In the genomic region with DNA sequence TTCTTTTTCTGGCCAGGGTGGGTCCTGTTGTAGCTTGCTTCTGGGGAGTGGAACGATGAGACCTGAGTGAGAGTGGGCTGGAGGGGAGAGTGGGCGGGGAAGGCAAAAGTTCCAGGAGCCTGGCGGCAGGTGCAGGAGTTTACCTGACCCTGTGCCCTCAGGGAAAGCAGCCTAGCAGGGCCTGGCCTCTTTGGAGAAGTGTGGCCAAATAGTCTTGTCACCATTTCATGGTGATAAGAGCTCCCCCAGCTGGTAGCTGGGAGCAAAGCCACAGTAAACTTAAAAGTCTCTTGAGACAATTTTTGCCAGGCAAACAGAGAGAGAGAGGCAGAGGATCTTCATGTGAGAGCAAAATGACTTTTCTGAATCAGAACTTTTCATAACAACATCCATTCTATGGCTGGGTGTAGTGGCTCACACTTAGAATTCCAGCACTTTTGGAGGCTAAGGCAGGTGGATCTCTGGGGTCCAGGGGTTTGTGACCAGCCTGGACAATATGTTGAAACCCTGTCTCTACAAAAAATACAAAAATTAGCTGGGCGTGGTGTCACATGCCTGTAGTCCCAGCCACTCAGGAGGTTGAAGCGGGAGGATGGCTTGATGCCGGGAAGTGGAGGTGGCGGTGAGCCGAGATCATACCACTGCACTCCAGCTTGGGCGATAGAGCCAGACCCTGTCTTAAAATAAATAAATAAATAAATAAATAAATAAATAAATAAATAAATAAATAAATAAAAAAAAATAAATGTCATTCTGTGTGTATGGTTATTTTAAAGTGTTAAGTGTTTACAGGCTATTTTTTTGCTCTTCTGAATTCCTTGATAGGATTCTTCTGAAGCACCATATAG, we compare ENCODE assay signal across 8 cellular contexts.
DNase-seq lines count a peak whose midpoint lies in the region; ATAC-seq and TF ChIP-seq lines count a peak whose summit lies in the region.

No MANE protein-coding gene starts in this region.

- no peaks in the 10 kb centered on the region for H3K79me2 ChIP-seq in DND-41 (ENCODE audit: insufficient read depth, low read length)
- H3K79me2 ChIP-seq in H9 (ENCODE audit: insufficient read depth, low read length): no peaks in the 10 kb centered on the region
- no peaks in the 10 kb centered on the region for H3K79me2 ChIP-seq in SK-N-SH (ENCODE audit: insufficient read depth)

- no peaks in the 10 kb centered on the region for H3K27me3 Mint-ChIP-seq in H9 (ENCODE audit: low read depth)
- H3K27me3 Mint-ChIP-seq in activated naive CD4-positive, alpha-beta T cell treated with anti-CD3 and anti-CD28 coated beads, Interleukin-2, amount 10 ng/mL, durations not matched to agents 7 days and 5 days: no peaks in the 10 kb centered on the region

- no peak overlapping the region for H4K5ac ChIP-seq in H9 (ENCODE audit: insufficient read length, low read depth, low read length)

- DNase-seq in DND-41: peak; percentile 65
- peak; percentile 85 for DNase-seq in H9
- DNase-seq in NCI-H1092 (lab: John Stamatoyannopoulos, UW): peak; percentile 74
- peak; percentile 48 for DNase-seq in SK-N-SH
- DNase-seq in activated naive CD4-positive, alpha-beta T cell treated with anti-CD3 and anti-CD28 coated beads, Interleukin-2, amount 10 ng/mL, durations not matched to agents 7 days and 5 days: peak; percentile 81
- peak; percentile 79 for DNase-seq in glomerular visceral epithelial cell (ENCODE audit: extremely low spot score)
- DNase-seq in posterior cingulate gyrus: peak in 9 of 10 donors; percentile 18 to 86 (median 57)
- DNase-seq in ureter (ENCODE audit: low spot score): peak; percentile 75

- H3K9ac ChIP-seq in DND-41 (ENCODE audit: low read depth, low read length) (no peak overlapping the region), H9 (ENCODE audit: extremely low read depth, insufficient read length, low read length) (no peak overlapping the region), SK-N-SH (no peak overlapping the region)

- no peak overlapping the region for H3K56ac ChIP-seq in H9 (ENCODE audit: insufficient read length, low read depth, low read length)

- no peak overlapping the region for H3K23ac ChIP-seq in H9 (ENCODE audit: insufficient read length, low read depth, low read length)

- H3K4me3 ChIP-seq in DND-41 (ENCODE audit: low read depth in 1 of 2, low read length in 2 of 2) (no peak overlapping the region), SK-N-SH (ENCODE audit: low read depth in 2 of 2, low read length in 1 of 2) (peak overlapping the region in 1 of 2 experiments; percentile 16; a peak in 1 of 4 replicates)

- WGBS in H9 (ENCODE audit: extremely low coverage, insufficient read length, low lambda C conversion rate): no CpG with 5 or more reads among the region's 9 CpGs
- WGBS in SK-N-SH (ENCODE audit: low lambda C conversion rate): 69% methylated on average over 9 of the region's 9 CpGs

- CTCF ChIA-PET in SK-N-SH (lab: Yijun Ruan, JAX): interaction anchor here (0.6 to 8.6 kb wide), 61 partner anchors 9 to 502 kb away, joined by 3 to 151 read pairs (median 4); a partner anchor contains a TSS
- CTCF ChIA-PET in activated naive CD4-positive, alpha-beta T cell treated with anti-CD3 and anti-CD28 coated beads, Interleukin-2, amount 10 ng/mL, durations not matched to agents 7 days and 5 days (lab: Charles Lee): interaction anchor here (0.6 to 6.9 kb wide), 39 partner anchors 10 to 452 kb away, joined by 3 to 90 read pairs (median 4); a partner anchor contains a TSS

- TF ChIP-seq CTCF in DND-41 (IDR thresholded peaks at IDR 0.05; ENCODE audit: borderline replicate concordance, extremely low read depth, low read length, poor library complexity, severe bottlenecking) (peak; percentile 89), H9 (conservative IDR thresholded peaks at IDR 0.05) (peak; percentile 92), SK-N-SH (IDR thresholded peaks at IDR 0.05) (peak; percentile 86)

- H4K20me1 ChIP-seq in DND-41 (ENCODE audit: insufficient read depth, low read length) (no peaks in the 10 kb centered on the region), H9 (ENCODE audit: control insufficient read depth, insufficient read depth, insufficient read length) (no peaks in the 10 kb centered on the region), SK-N-SH (ENCODE audit: insufficient read depth) (no peaks in the 10 kb centered on the region)

- H2AK5ac ChIP-seq in H9 (ENCODE audit: insufficient read length, low read length): no peak overlapping the region

- H2AFZ ChIP-seq in DND-41 (ENCODE audit: low read depth, low read length): no peak overlapping the region
- no peak overlapping the region for H2AFZ ChIP-seq in H9 (ENCODE audit: low read length)
- peak overlapping the region; percentile 7; the same call in 1 of the 2 replicates for H2AFZ ChIP-seq in SK-N-SH (ENCODE audit: low read depth)

- H2BK20ac ChIP-seq in H9 (ENCODE audit: low read depth, low read length, poor library complexity, severe bottlenecking): no peak overlapping the region

- POLR2A ChIA-PET in SK-N-SH (lab: Yijun Ruan, JAX): interaction anchor here (0.5 to 2.9 kb wide), 4 partner anchors 211 to 334 kb away, joined by 3 to 12 read pairs (median 4); a partner anchor contains a TSS

- H3K4me1 ChIP-seq in DND-41 (ENCODE audit: insufficient read depth, low read length) (no peaks in the 10 kb centered on the region), H9 (ENCODE audit: insufficient read depth, low read length) (no peaks in the 10 kb centered on the region), SK-N-SH (ENCODE audit: control insufficient read depth in 1 of 2, insufficient read depth in 2 of 2, low read depth in 1 of 2, low read length in 1 of 2) (peaks cover 0 to 11% of the 10 kb centered on the region in 2 experiments; a peak in 2 of 4 replicates)

- H3K9me3 ChIP-seq in DND-41 (ENCODE audit: insufficient read depth, low read length, severe bottlenecking): no peaks in the 10 kb centered on the region
- H3K9me3 ChIP-seq in H9 (ENCODE audit: control insufficient read depth, low read depth, low read length): no peaks in the 10 kb centered on the region
- H3K9me3 ChIP-seq in SK-N-SH: no peaks in the 10 kb centered on the region

- H3K9me2 ChIP-seq in SK-N-SH: no peaks in the 10 kb centered on the region

- H3K14ac ChIP-seq in H9 (ENCODE audit: insufficient read depth, low read length): no peak overlapping the region

- no peak for TF ChIP-seq EP300 in SK-N-SH (IDR thresholded peaks at IDR 0.05; ENCODE audit: borderline replicate concordance in 1 of 2, low read depth in 1 of 2, low read length in 1 of 2)

- H3K4me3 Mint-ChIP-seq in H9: no peak overlapping the region
- H3K4me3 Mint-ChIP-seq in activated naive CD4-positive, alpha-beta T cell treated with anti-CD3 and anti-CD28 coated beads, Interleukin-2, amount 10 ng/mL, durations not matched to agents 7 days and 5 days: no peak overlapping the region

- H2BK120ac ChIP-seq in H9 (ENCODE audit: low read depth, low read length, poor library complexity, severe bottlenecking): no peak overlapping the region

- no peaks in the 10 kb centered on the region for H3K36me3 ChIP-seq in DND-41 (ENCODE audit: insufficient read depth, low read length)
- H3K36me3 ChIP-seq in SK-N-SH (replicated peaks in 1 of 2; ENCODE audit: control insufficient read depth in 1 of 2, insufficient read depth in 2 of 2, low read length in 1 of 2): no peaks in the 10 kb centered on the region

- H3K4me1 Mint-ChIP-seq in H9: peaks cover 10 to 12% of the 10 kb centered on the region in 2 experiments
- H3K4me1 Mint-ChIP-seq in activated naive CD4-positive, alpha-beta T cell treated with anti-CD3 and anti-CD28 coated beads, Interleukin-2, amount 10 ng/mL, durations not matched to agents 7 days and 5 days: peaks cover 7% of the 10 kb centered on the region

- intact Hi-C loops in posterior cingulate gyrus (cut with DNase I): loop anchor here (5.0 kb wide), 1 partner anchor 213 kb away; a partner anchor contains a TSS

- H4K91ac ChIP-seq in H9 (ENCODE audit: insufficient read length, low read depth, low read length): no peak overlapping the region

- H2BK5ac ChIP-seq in H9 (ENCODE audit: insufficient read length, low read length): no peak overlapping the region

- no peaks in the 10 kb centered on the region for H3K79me1 ChIP-seq in H9 (ENCODE audit: insufficient read depth, low read depth, low read length, poor library complexity, severe bottlenecking)

- no peak overlapping the region for H2BK12ac ChIP-seq in H9 (ENCODE audit: insufficient read length, low read depth, low read length)

- H3K27ac Mint-ChIP-seq in H9: peak overlapping the region in 2 of 3 experiments; percentile 49 to 60; a peak in 2 of 7 replicates
- no peak overlapping the region for H3K27ac Mint-ChIP-seq in activated naive CD4-positive, alpha-beta T cell treated with anti-CD3 and anti-CD28 coated beads, Interleukin-2, amount 10 ng/mL, durations not matched to agents 7 days and 5 days

- peaks cover 0 to 12% (median 0%) of the 10 kb centered on the region in 3 experiments; a peak in 4 of 7 replicates for H3K36me3 Mint-ChIP-seq in H9 (ENCODE audit: insufficient read depth in 1 of 3, low read depth in 3 of 3)
- H3K36me3 Mint-ChIP-seq in activated naive CD4-positive, alpha-beta T cell treated with anti-CD3 and anti-CD28 coated beads, Interleukin-2, amount 10 ng/mL, durations not matched to agents 7 days and 5 days: no peaks in the 10 kb centered on the region

- H3K4ac ChIP-seq in H9 (ENCODE audit: low read depth, low read length): no peak overlapping the region

- no peaks in the 10 kb centered on the region for H3F3A ChIP-seq in SK-N-SH (replicated peaks; ENCODE audit: insufficient read depth)

- H3T11ph ChIP-seq in H9 (ENCODE audit: low read length): no peak overlapping the region

- peaks cover 8% of the 10 kb centered on the region for H3K27me3 ChIP-seq in DND-41 (ENCODE audit: insufficient read depth, low read length, poor library complexity)
- H3K27me3 ChIP-seq in H9 (ENCODE audit: insufficient read depth, low read length): no peaks in the 10 kb centered on the region
- no peaks in the 10 kb centered on the region for H3K27me3 ChIP-seq in SK-N-SH (ENCODE audit: insufficient read depth)

- peak; percentile 93 for TF ChIP-seq RAD21 in SK-N-SH (IDR thresholded peaks at IDR 0.05; ENCODE audit: low read length)

- H3K23me2 ChIP-seq in H9 (ENCODE audit: insufficient read length, low read depth, low read length, poor library complexity, severe bottlenecking): no peaks in the 10 kb centered on the region

- no peak overlapping the region for H3K4me2 ChIP-seq in DND-41 (ENCODE audit: insufficient read depth, low read length)
- H3K4me2 ChIP-seq in H9 (ENCODE audit: insufficient read depth, insufficient read length, low read length): no peak overlapping the region
- H3K4me2 ChIP-seq in SK-N-SH: no peak overlapping the region

- no peaks in the 10 kb centered on the region for H3K9me3 Mint-ChIP-seq in H9
- no peaks in the 10 kb centered on the region for H3K9me3 Mint-ChIP-seq in activated naive CD4-positive, alpha-beta T cell treated with anti-CD3 and anti-CD28 coated beads, Interleukin-2, amount 10 ng/mL, durations not matched to agents 7 days and 5 days

- no peak overlapping the region for H3K18ac ChIP-seq in H9 (ENCODE audit: insufficient read length, low read depth, low read length)

- H3K27ac ChIP-seq in DND-41 (ENCODE audit: low read length) (no peak overlapping the region), H9 (ENCODE audit: insufficient read length, low read depth, low read length) (no peak overlapping the region), SK-N-SH (ENCODE audit: low read depth in 2 of 2, low read length in 1 of 2) (no peak overlapping the region; a peak in 1 of 4 replicates)

- ATAC-seq in DND-41 (ENCODE audit: insufficient read depth, low read depth): peak; percentile 84

- no peak overlapping the region for H4K8ac ChIP-seq in H9 (replicated peaks; ENCODE audit: insufficient read length, low read depth, low read length)

- no peak overlapping the region for H2BK15ac ChIP-seq in H9 (ENCODE audit: low read depth, low read length)
